Comparison of ENCODE assay signal across 8 cellular contexts in the genomic region with DNA sequence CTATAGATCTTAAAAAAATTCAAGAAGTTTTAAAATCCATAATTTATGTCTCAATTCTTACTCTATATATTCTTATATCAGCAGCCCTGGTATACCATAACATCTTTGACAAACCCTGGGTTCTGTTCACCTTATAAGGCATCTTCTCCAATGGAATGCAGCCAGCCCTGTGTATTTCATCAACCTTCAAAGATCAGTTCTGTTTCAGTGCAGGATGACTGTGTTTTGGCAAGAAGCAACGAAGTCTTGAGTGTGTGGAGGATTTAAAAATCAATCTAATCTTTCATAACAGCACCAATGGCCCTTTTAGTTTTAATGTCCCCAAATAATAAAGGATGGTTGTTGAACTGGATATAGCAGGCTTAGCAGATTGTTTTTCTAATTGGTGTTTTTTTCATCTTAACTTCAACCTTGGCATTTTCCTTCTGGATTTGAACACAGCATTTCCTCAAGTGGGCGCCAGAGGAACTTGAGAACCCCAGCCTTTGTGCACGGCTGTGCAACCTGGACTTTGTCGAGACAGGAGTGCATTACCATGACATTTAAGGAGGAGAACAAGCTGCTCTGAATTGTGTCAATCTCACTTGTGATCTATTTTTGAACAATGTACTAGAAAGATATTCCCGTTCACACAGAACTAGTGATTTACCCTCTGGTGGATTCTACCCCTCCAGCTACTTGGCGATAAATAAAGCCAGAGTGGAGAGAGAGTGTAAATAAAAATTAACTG.
DNase-seq lines count a peak whose midpoint lies in the region; TF ChIP-seq lines count a peak whose summit lies in the region.

No MANE protein-coding gene starts in this region.

- H3K4me3 ChIP-seq in OCI-LY3 (ENCODE audit: low read length) (no peak overlapping the region), retinal pigment epithelial cell (ENCODE audit: low read length) (no peak overlapping the region)

- H3K27me3 ChIP-seq in OCI-LY3 (ENCODE audit: low read depth, low read length) = no peaks in the 10 kb centered on the region

- H3K36me3 ChIP-seq in OCI-LY3 (replicated peaks; ENCODE audit: low read depth, low read length) = no peaks in the 10 kb centered on the region

- peak overlapping the region; percentile 27; the same call in 1 of the 2 replicates for H3K9ac ChIP-seq in OCI-LY3 (ENCODE audit: low read length)

- H2AFZ ChIP-seq in OCI-LY3 (ENCODE audit: low read depth, low read length) = no peak overlapping the region; the same call in 1 of the 2 replicates

- in situ Hi-C loops in GM13976 (cut with MboI; ENCODE audit: low sequenced_read_pairs, unreplicated experiment) = no loop called here

- DNase-seq in NCI-H146 (lab: John Stamatoyannopoulos, UW) (peak; percentile 8), NCI-H146 treated with DMSO at 0.1 percent for 48 hours (lab: John Stamatoyannopoulos, UW; ENCODE audit: unreplicated experiment) (no peak), fibroblast of peridontal ligament (ENCODE audit: extremely low read depth) (peak; percentile 81), retinal pigment epithelial cell (ENCODE audit: low read depth) (no peak), GM13976 (ENCODE audit: low spot score) (no peak), T1000 (lab: John Stamatoyannopoulos, UW) (no peak)
- DNase-seq in activated CD4-positive, alpha-beta T cell treated with anti-CD3 and anti-CD28 coated beads for 4 hours = no peak

- H4K20me1 ChIP-seq in OCI-LY3 (ENCODE audit: insufficient read depth, low read length) = no peaks in the 10 kb centered on the region

- no peak overlapping the region for H3K27ac ChIP-seq in OCI-LY3 (ENCODE audit: low read length)

- peaks cover 45% of the 10 kb centered on the region for H3K4me1 ChIP-seq in OCI-LY3 (ENCODE audit: low read length)

- H3K79me2 ChIP-seq in OCI-LY3 (ENCODE audit: low read length) = no peaks in the 10 kb centered on the region

- H3K9me3 ChIP-seq in OCI-LY3 (ENCODE audit: insufficient read depth, low read length) = no peaks in the 10 kb centered on the region

- TF ChIP-seq CTCF in OCI-LY3 (IDR thresholded peaks at IDR 0.05; ENCODE audit: low read depth, low read length) (peak; percentile 65), retinal pigment epithelial cell (conservative IDR thresholded peaks at IDR 0.05; ENCODE audit: low read depth, low read length) (peak; percentile 73), GM13976 (IDR thresholded peaks at IDR 0.05; ENCODE audit: borderline replicate concordance, control extremely low read depth, extremely low read depth, insufficient read depth, missing control alignments) (no peak)

- H3K4me2 ChIP-seq in OCI-LY3 (ENCODE audit: low read length) = peak overlapping the region; percentile 38

Comparison
In these comparisons a context has a peak if more than half of its experiments do, and no peak if none do; other contexts are left out.
1. DNase-seq: peak in NCI-H146 (single experiment) and fibroblast of peridontal ligament (single experiment); none in NCI-H146 treated with DMSO at 0.1 percent for 48 hours (single experiment), retinal pigment epithelial cell (single experiment), GM13976 (single experiment), activated CD4-positive, alpha-beta T cell treated with anti-CD3 and anti-CD28 coated beads for 4 hours (0 of 2) and T1000 (single experiment).